In genomic region chr10:132166216-132166950, GRCh38 we compare ENCODE assay signal across 21 cellular contexts. TPM values are rescaled to one million over a fixed set of nuclear protein-coding genes. Genes with fewer than 3 reads are reported as not detected.
DNase-seq lines count a peak whose midpoint lies in the region; ATAC-seq, FAIRE-seq and TF ChIP-seq lines count a peak whose summit lies in the region.
"Had no signal": no experiment of that assay in that cellular context is flagged by ENCODE, and none has a peak within 500 bp of the region (broad histone marks: within the 10 kb centered on the region; RNA-seq: fewer than 3 reads in every experiment).

No MANE protein-coding gene starts in this region.

- H3K79me2 ChIP-seq in HepG2 (ENCODE audit: insufficient read depth, low read length): no peaks in the 10 kb centered on the region

- no peaks in the 10 kb centered on the region for H4K20me1 ChIP-seq in HepG2 (ENCODE audit: insufficient read depth, low read length)

- H3K27ac ChIP-seq in HepG2 (ENCODE audit: extremely low read length, insufficient read depth, low read length) (no peak overlapping the region), right lobe of liver (no peak overlapping the region), left lung (no peak overlapping the region), aorta (ENCODE audit: low read depth in 1 of 2, low read length in 2 of 2) (no peak overlapping the region)

- H3K4me2 ChIP-seq in HepG2 (ENCODE audit: low read depth, low read length): no peak overlapping the region

- 39% methylated on average over 16 of the region's 23 CpGs for WGBS in HepG2 (ENCODE audit: low lambda C conversion rate)
- 71% methylated on average over 6 of the region's 23 CpGs for WGBS in right lobe of liver (ENCODE audit: insufficient coverage, low coverage, low lambda C conversion rate, missing lambda C conversion rate)
- WGBS in aorta, 2 donors: 75 to 79% methylated on average over 23 of the region's 23 CpGs

- intact Hi-C loops in HepG2 (cut with micrococcal nuclease; ENCODE audit: unreplicated experiment) (no loop called here), right lobe of liver (cut with DNase I) (no loop called here), left lung (cut with DNase I) (no loop called here), aorta (cut with DNase I) (no loop called here)
- intact Hi-C loops in activated T-helper 1 cell treated with anti-CD3 and anti-CD28 coated beads, Interleukin-12 subunit alpha, Interleukin-12 subunit beta, Interleukin-2, Interleukin-4 antibody, amounts not matched to agents 30 ng/mL and 10 ng/mL and 1 ng/mL, durations not matched to agents 14 hours and 24 hours and 36 hours (cut with micrococcal nuclease): no loop called here

- H3K9me3 ChIP-seq in HepG2 (ENCODE audit: low read length): no peaks in the 10 kb centered on the region
- no peaks in the 10 kb centered on the region for H3K9me3 ChIP-seq in right lobe of liver
- no peaks in the 10 kb centered on the region for H3K9me3 ChIP-seq in left lung
- H3K9me3 ChIP-seq in aorta (ENCODE audit: control insufficient read depth, low read length): no peaks in the 10 kb centered on the region

- TF ChIP-seq RAD21 in HepG2 (CRISPR knock-in tag; IDR thresholded peaks at IDR 0.05): no peak

- H3K4me1 ChIP-seq in HepG2 (ENCODE audit: insufficient read depth, low read length) (peaks cover 11% of the 10 kb centered on the region), right lobe of liver (no peaks in the 10 kb centered on the region), left lung (no peaks in the 10 kb centered on the region), aorta (ENCODE audit: control insufficient read depth in 1 of 2, insufficient read depth in 2 of 2, low read length in 2 of 2) (no peaks in the 10 kb centered on the region)

- FAIRE-seq in HepG2 (lab: Jason Lieb, UNC): no peak

- peaks cover 31% of the 10 kb centered on the region for H3K4me1 Mint-ChIP-seq in activated T-helper 1 cell treated with anti-CD3 and anti-CD28 coated beads, Interleukin-12 subunit alpha, Interleukin-12 subunit beta, Interleukin-2, Interleukin-4 antibody, amounts not matched to agents 30 ng/mL and 10 ng/mL and 1 ng/mL, durations not matched to agents 14 hours and 24 hours and 36 hours (ENCODE audit: low read depth)
- H3K4me1 Mint-ChIP-seq: CD14-positive monocyte had no signal

- DNase-seq in HepG2 (ENCODE audit: low spot score) (no peak), right lobe of liver (no peak), left lung (peak; percentile 20 to 46), aorta (peak; percentile 16 to 36), omental fat pad (ENCODE audit: low spot score) (no peak)
- DNase-seq in activated T-helper 1 cell treated with anti-CD3 and anti-CD28 coated beads, Interleukin-12 subunit alpha, Interleukin-12 subunit beta, Interleukin-2, Interleukin-4 antibody, amounts not matched to agents 30 ng/mL and 10 ng/mL and 1 ng/mL, durations not matched to agents 14 hours and 24 hours and 36 hours (ENCODE audit: low spot score): no peak
- no peak for DNase-seq in stimulated activated CD4-positive, alpha-beta T cell treated with anti-CD3 and anti-CD28 coated beads, Interleukin-12 subunit alpha, Interleukin-12 subunit beta, amount 100 ng/mL, for 4 hours
- DNase-seq: ACHN, DND-41, H9, IMR-90, NCI-H1417 treated with DMSO at 0.1 percent for 48 hours, NCI-H1930, NCI-H226, NCI-H524, NCI-H82, PC-3, RPMI8226, SIG-M5 had no signal

- no peaks in the 10 kb centered on the region for H3K9me3 Mint-ChIP-seq in activated T-helper 1 cell treated with anti-CD3 and anti-CD28 coated beads, Interleukin-12 subunit alpha, Interleukin-12 subunit beta, Interleukin-2, Interleukin-4 antibody, amounts not matched to agents 30 ng/mL and 10 ng/mL and 1 ng/mL, durations not matched to agents 14 hours and 24 hours and 36 hours
- H3K9me3 Mint-ChIP-seq: H9 had no signal

- H3K36me3 ChIP-seq in HepG2 (replicated peaks in 1 of 2; ENCODE audit: control insufficient read depth in 1 of 2, insufficient read depth in 2 of 2, low read length in 2 of 2) (no peaks in the 10 kb centered on the region), right lobe of liver (no peaks in the 10 kb centered on the region), left lung (no peaks in the 10 kb centered on the region), aorta (ENCODE audit: control insufficient read depth in 1 of 2, insufficient read depth in 2 of 2, low read length in 1 of 2) (no peaks in the 10 kb centered on the region)

- POLR2A ChIA-PET in HepG2 (lab: Yijun Ruan, JAX): no interaction called here

- H3K27ac Mint-ChIP-seq in activated T-helper 1 cell treated with anti-CD3 and anti-CD28 coated beads, Interleukin-12 subunit alpha, Interleukin-12 subunit beta, Interleukin-2, Interleukin-4 antibody, amounts not matched to agents 30 ng/mL and 10 ng/mL and 1 ng/mL, durations not matched to agents 14 hours and 24 hours and 36 hours: peak overlapping the region; percentile 5

- no TSS peak for BruUV-seq in HepG2 (replicated peaks; lab: Mats Ljungman, UMichigan)

- TF ChIP-seq POLR2A in HepG2 (IDR thresholded peaks at IDR 0.05; ENCODE audit: insufficient read depth in 1 of 2, low read depth in 2 of 2, low read length in 2 of 2) (no peak), right lobe of liver (IDR thresholded peaks at IDR 0.05) (no peak)

- CTCF ChIA-PET in HepG2 (lab: Yijun Ruan, JAX; ENCODE audit: low intra/inter-chr PET ratio, low total read pairs): no interaction called here

- no peaks in the 10 kb centered on the region for H3K27me3 Mint-ChIP-seq in activated T-helper 1 cell treated with anti-CD3 and anti-CD28 coated beads, Interleukin-12 subunit alpha, Interleukin-12 subunit beta, Interleukin-2, Interleukin-4 antibody, amounts not matched to agents 30 ng/mL and 10 ng/mL and 1 ng/mL, durations not matched to agents 14 hours and 24 hours and 36 hours (ENCODE audit: insufficient read depth)

- H2AFZ ChIP-seq in HepG2 (ENCODE audit: low read length): no peak overlapping the region

- H3K4me3 Mint-ChIP-seq in activated T-helper 1 cell treated with anti-CD3 and anti-CD28 coated beads, Interleukin-12 subunit alpha, Interleukin-12 subunit beta, Interleukin-2, Interleukin-4 antibody, amounts not matched to agents 30 ng/mL and 10 ng/mL and 1 ng/mL, durations not matched to agents 14 hours and 24 hours and 36 hours: no peak overlapping the region
- H3K4me3 Mint-ChIP-seq: CD14-positive monocyte, H9 had no signal

- no peak for TF ChIP-seq CTCF in HepG2 (CRISPR knock-in tag; IDR thresholded peaks at IDR 0.05)
- no peak for TF ChIP-seq CTCF in right lobe of liver (IDR thresholded peaks at IDR 0.05)
- no peak for TF ChIP-seq CTCF in left lung (IDR thresholded peaks at IDR 0.05)
- no peak for TF ChIP-seq CTCF in omental fat pad (IDR thresholded peaks at IDR 0.05)

- ATAC-seq in HepG2: no peak
- no peak for ATAC-seq in right lobe of liver
- ATAC-seq in left lung: no peak
- no peak for ATAC-seq in aorta (ENCODE audit: low FRiP score)
- ATAC-seq in omental fat pad (ENCODE audit: low FRiP score): no peak
- ATAC-seq: PC-3 had no signal

- H3K4me3 ChIP-seq in HepG2 (replicated peaks in 1 of 3; ENCODE audit: insufficient read depth in 1 of 3, low read depth in 2 of 3, low read length in 3 of 3) (no peak overlapping the region), right lobe of liver (no peak overlapping the region), left lung (no peak overlapping the region), aorta (ENCODE audit: low read length in 2 of 2) (no peak overlapping the region)

- in situ Hi-C loops in HepG2 (cut with HindIII; ENCODE audit: extremely low pct_ligation_motif_present, low pct_unique_long_range_greater_than_20kb): no loop called here

- TF ChIP-seq EP300 in HepG2 (IDR thresholded peaks at IDR 0.05; ENCODE audit: low read depth in 2 of 2, low read length in 2 of 2): no peak
- TF ChIP-seq EP300 in HepG2 (CRISPR knock-in tag; IDR thresholded peaks at IDR 0.05; ENCODE audit: borderline replicate concordance): no peak

- H3K27me3 ChIP-seq in HepG2 (ENCODE audit: control insufficient read depth in 1 of 2, insufficient read depth in 2 of 2, low read length in 2 of 2): peaks cover 3 to 42% of the 10 kb centered on the region in 2 experiments; a peak in 4 of 5 replicates
- H3K27me3 ChIP-seq in right lobe of liver: no peaks in the 10 kb centered on the region
- H3K27me3 ChIP-seq in left lung: peaks cover 0 to 66% of the 10 kb centered on the region in 2 donors
- H3K27me3 ChIP-seq in aorta (ENCODE audit: control insufficient read depth in 1 of 2, insufficient read depth in 2 of 2, low read length in 1 of 2): no peaks in the 10 kb centered on the region

- peaks cover 4% of the 10 kb centered on the region for H3K36me3 Mint-ChIP-seq in activated T-helper 1 cell treated with anti-CD3 and anti-CD28 coated beads, Interleukin-12 subunit alpha, Interleukin-12 subunit beta, Interleukin-2, Interleukin-4 antibody, amounts not matched to agents 30 ng/mL and 10 ng/mL and 1 ng/mL, durations not matched to agents 14 hours and 24 hours and 36 hours (ENCODE audit: low read depth)
- H3K36me3 Mint-ChIP-seq: CD14-positive monocyte had no signal

- no peak overlapping the region for H3K9ac ChIP-seq in HepG2 (ENCODE audit: insufficient read depth, low read depth, low read length)

RNA-seq across cellular contexts. Expression of gene DPYSL4, which starts 20.4 kb away (rescaled TPM):
- 0.38 and 0.84 TPM in 2 replicates for total RNA-seq in HepG2 (2016; rRNA removed; fragmentation: Illumina TruSeq; extraction: Trizol)
- 0.30 and 0.53 TPM in 2 replicates for total RNA-seq in HepG2 (2016; cell fraction: cytosol; rRNA removed; fragmentation: Illumina TruSeq; extraction: Trizol; ENCODE audit: low read depth)
- total RNA-seq in HepG2 (2016; cell fraction: insoluble cytoplasmic fraction; rRNA removed; fragmentation: Illumina TruSeq; extraction: Trizol): 0.28 and 0.67 TPM in 2 replicates
- 0.65 and 0.72 TPM in 2 replicates for total RNA-seq in HepG2 (2016; cell fraction: membrane; rRNA removed; fragmentation: Illumina TruSeq; extraction: Trizol)
- 0.25 and 0.85 TPM in 2 replicates for total RNA-seq in HepG2 (2016; cell fraction: nucleus; rRNA removed; fragmentation: Illumina TruSeq; extraction: Trizol)
- 1.2 and 2.1 TPM in 2 replicates for polyA plus RNA-seq in HepG2 (2011; rRNA removed)
- 0.87 and 0.98 TPM in 2 replicates for polyA plus RNA-seq in HepG2 (2011; cell fraction: cytosol; rRNA removed)
- polyA plus RNA-seq in HepG2 (2011; cell fraction: nucleus; rRNA removed): 6.5 and 9.7 TPM in 2 replicates
- polyA plus RNA-seq in HepG2 (2012): 0.76 and 1.7 TPM in 2 replicates
- polyA plus RNA-seq in HepG2 (2016; cell fraction: cytosol; fragmentation: Illumina TruSeq; extraction: Trizol; ENCODE audit: low read depth): 0.43 and 0.57 TPM in 2 replicates
- 0.42 and 0.70 TPM in 2 replicates for polyA plus RNA-seq in HepG2 (2016; cell fraction: insoluble cytoplasmic fraction; fragmentation: Illumina TruSeq; extraction: Trizol; ENCODE audit: low read depth)
- 0.53 and 0.62 TPM in 2 replicates for polyA plus RNA-seq in HepG2 (2016; cell fraction: membrane; fragmentation: Illumina TruSeq; extraction: Trizol; ENCODE audit: low read depth)
- 1.1 and 1.7 TPM in 2 replicates for polyA plus RNA-seq in HepG2 (2016; cell fraction: nucleus; fragmentation: Illumina TruSeq; extraction: Trizol; ENCODE audit: insufficient read depth, low read depth)
- 0.07 and 2.3 TPM in 2 replicates for polyA minus RNA-seq in HepG2 (2011; rRNA and poly(A)+ RNA removed; ENCODE audit: low replicate concordance)
- polyA minus RNA-seq in HepG2 (2011; cell fraction: cytosol; rRNA and poly(A)+ RNA removed): 1.1 and 1.6 TPM in 2 replicates
- 1.2 TPM in 2 replicates for polyA minus RNA-seq in HepG2 (2011; cell fraction: nucleus; rRNA and poly(A)+ RNA removed)
- under 1 TPM in 3 of 6 experiments, not detected in 3; 0.24 to 0.31 (median 0.25) TPM for total RNA-seq in right lobe of liver
- total RNA-seq in activated T-helper 1 cell treated with anti-CD3 and anti-CD28 coated beads, Interleukin-12 subunit alpha, Interleukin-12 subunit beta, Interleukin-2, Interleukin-4 antibody, amounts not matched to agents 30 ng/mL and 10 ng/mL and 1 ng/mL, durations not matched to agents 14 hours and 24 hours and 36 hours: 24.1 and 24.7 TPM in 2 replicates
- 1 to 10 TPM; 1.3 to 3.1 TPM for total RNA-seq in left lung
- total RNA-seq in aorta: 1 to 10 TPM in 1 of 2 donors, under 1 TPM in 1; 0.84 to 1.4 TPM
- under 1 TPM in 1 of 2 donors, not detected in 1; 0.95 TPM for polyA plus RNA-seq in aorta
- 1 to 10 TPM in 1 of 4 donors, under 1 TPM in 3; 0.69 to 3.0 (median 0.81) TPM for total RNA-seq in omental fat pad
- total RNA-seq: HT-29 had no signal
- polyA plus RNA-seq: CD14-positive monocyte had no signal

Comparison
In these comparisons a context has a peak if more than half of its experiments do, and no peak if none do; other contexts are left out.
1. DNase-seq: peak in left lung (2 of 2) and aorta (2 of 2); none in HepG2 (single experiment), right lobe of liver (0 of 3), activated T-helper 1 cell treated with anti-CD3 and anti-CD28 coated beads, Interleukin-12 subunit alpha, Interleukin-12 subunit beta, Interleukin-2, Interleukin-4 antibody, amounts not matched to agents 30 ng/mL and 10 ng/mL and 1 ng/mL, durations not matched to agents 14 hours and 24 hours and 36 hours (single experiment), stimulated activated CD4-positive, alpha-beta T cell treated with anti-CD3 and anti-CD28 coated beads, Interleukin-12 subunit alpha, Interleukin-12 subunit beta, amount 100 ng/mL, for 4 hours (single experiment) and omental fat pad (single experiment).